In genomic region chrX:47091149-47091775, GRCh38 we compare ENCODE assay signal across 11 cellular contexts. TPM values are rescaled to one million over a fixed set of nuclear protein-coding genes. Genes with fewer than 3 reads are reported as not detected.
DNase-seq lines count a peak whose midpoint lies in the region; ATAC-seq and TF ChIP-seq lines count a peak whose summit lies in the region.
"Had no signal": no experiment of that assay in that cellular context is flagged by ENCODE, and none has a peak within 500 bp of the region (broad histone marks: within the 10 kb centered on the region; RNA-seq: fewer than 3 reads in every experiment).

No MANE protein-coding gene starts in this region.

- H3K27me3 Mint-ChIP-seq in brain, result peaks cover 3% of the 10 kb centered on the region
- H3K27me3 Mint-ChIP-seq in H9 (ENCODE audit: low read depth), result no peaks in the 10 kb centered on the region

- no peak overlapping the region for H2BK5ac ChIP-seq in IMR-90 (ENCODE audit: low read depth, low read length, poor library complexity, severe bottlenecking)
- H2BK5ac ChIP-seq in H9 (ENCODE audit: insufficient read length, low read length), result no peak overlapping the region

- no peak overlapping the region for H3K4ac ChIP-seq in IMR-90 (ENCODE audit: low read depth, low read length)
- no peak overlapping the region for H3K4ac ChIP-seq in H9 (ENCODE audit: low read depth, low read length)

- H4K5ac ChIP-seq in IMR-90 (ENCODE audit: low read depth, low read length) (no peak overlapping the region), H9 (ENCODE audit: insufficient read length, low read depth, low read length) (no peak overlapping the region)

- H4K91ac ChIP-seq in IMR-90 (ENCODE audit: insufficient read depth, low read depth, low read length), result no peak overlapping the region
- H4K91ac ChIP-seq in H9 (ENCODE audit: insufficient read length, low read depth, low read length), result no peak overlapping the region

- dilution Hi-C loops in IMR-90 (cut with HindIII; ENCODE audit: low sequenced_read_pairs, unreplicated experiment), result no loop called here

- no TSS peak for BruUV-seq in IMR-90 (replicated peaks; lab: Mats Ljungman, UMichigan)

- H3K18ac ChIP-seq in IMR-90 (ENCODE audit: low read depth, low read length) (no peak overlapping the region), H9 (ENCODE audit: insufficient read length, low read depth, low read length) (no peak overlapping the region)

- H3K9ac ChIP-seq in IMR-90 (ENCODE audit: low read depth, low read length), result no peak overlapping the region
- no peak overlapping the region for H3K9ac ChIP-seq in H9 (ENCODE audit: extremely low read depth, insufficient read length, low read length)

- in situ Hi-C loops in IMR-90 (cut with MboI; ENCODE audit: low sequenced_read_pairs), result no loop called here

- H3K4me3 Mint-ChIP-seq in brain (peak overlapping the region in 2 of 5 experiments; percentile 1 to 50), H9 (no peak overlapping the region)

- H2AK5ac ChIP-seq in IMR-90 (ENCODE audit: low read depth, low read length) (no peak overlapping the region), H9 (ENCODE audit: insufficient read length, low read length) (no peak overlapping the region)

- 0 out of 2 replicates have a peak, but pooled peaks have one; percentile 14 for ATAC-seq in IMR-90 (ENCODE audit: low read depth)
- ATAC-seq in sciatic nerve, result peak; percentile 88
- ATAC-seq in Right ventricle myocardium inferior, result no peak
- ATAC-seq: Panc1 had no signal

- H2BK20ac ChIP-seq in IMR-90 (ENCODE audit: low read depth, low read length) (no peak overlapping the region), H9 (ENCODE audit: low read depth, low read length, poor library complexity, severe bottlenecking) (no peak overlapping the region)

- POLR2A ChIA-PET in IMR-90 (lab: Charles Lee; ENCODE audit: unreplicated experiment), result no interaction called here

- H3K79me2 ChIP-seq in H9 (ENCODE audit: insufficient read depth, low read length), result no peaks in the 10 kb centered on the region

- H3K36me3 ChIP-seq in IMR-90 (ENCODE audit: control insufficient read depth, insufficient read depth, low read length), result no peaks in the 10 kb centered on the region
- H3K36me3 ChIP-seq: neutrophil had no signal

- H2BK12ac ChIP-seq in H9 (ENCODE audit: insufficient read length, low read depth, low read length), result no peak overlapping the region

- no peak overlapping the region for H3K4me3 ChIP-seq in IMR-90 (ENCODE audit: insufficient read depth, low read depth, low read length)
- no peak overlapping the region for H3K4me3 ChIP-seq in coronary artery

- no peaks in the 10 kb centered on the region for H3K36me3 Mint-ChIP-seq in brain
- no peaks in the 10 kb centered on the region for H3K36me3 Mint-ChIP-seq in H9 (ENCODE audit: insufficient read depth in 1 of 3, low read depth in 3 of 3)

- H3K4me2 ChIP-seq in IMR-90 (ENCODE audit: low read depth, low read length) (no peak overlapping the region), H9 (ENCODE audit: insufficient read depth, insufficient read length, low read length) (no peak overlapping the region)

- peak; percentile 0 for DNase-seq in SKM-1 treated with dmso at 0.1 percent for 144 hours (lab: John Stamatoyannopoulos, UW; ENCODE audit: unreplicated experiment)
- no peak for DNase-seq in SKM-1 (lab: John Stamatoyannopoulos, UW; ENCODE audit: unreplicated experiment)
- peak; percentile 18 for DNase-seq in IMR-90
- no peak for DNase-seq in sciatic nerve (ENCODE audit: low spot score)
- DNase-seq in H9, result no peak
- no peak for DNase-seq in coronary artery (ENCODE audit: low spot score)
- no peak for DNase-seq in Right ventricle myocardium inferior (ENCODE audit: missing footprints)
- DNase-seq: activated T-cell treated with anti-CD3 and anti-CD28 coated beads, Interleukin-2, amount 50 U/mL, for 48 hours had no signal

- no peak for TF ChIP-seq CTCF in IMR-90 (conservative IDR thresholded peaks at IDR 0.05; ENCODE audit: low read depth, low read length)
- TF ChIP-seq CTCF in brain (conservative IDR thresholded peaks at IDR 0.05), result no peak
- TF ChIP-seq CTCF in H9 (conservative IDR thresholded peaks at IDR 0.05), result no peak
- TF ChIP-seq CTCF in coronary artery (IDR thresholded peaks at IDR 0.05), result no peak

- no peak overlapping the region for H2AK9ac ChIP-seq in IMR-90 (replicated peaks; ENCODE audit: low read depth, low read length, poor library complexity)

- H3K27ac Mint-ChIP-seq in brain (peak overlapping the region in 4 of 5 experiments; percentile 18 to 86 (median 58)), H9 (peak overlapping the region in 1 of 3 experiments; percentile 71; a peak in 4 of 7 replicates)

- no peak for TF ChIP-seq RAD21 in IMR-90 (IDR thresholded peaks at IDR 0.05; ENCODE audit: low read length)

- H3K9me1 ChIP-seq in IMR-90 (ENCODE audit: insufficient read depth, low read length), result no peaks in the 10 kb centered on the region

- H3K9me3 ChIP-seq in IMR-90 (ENCODE audit: control insufficient read depth, insufficient read depth, low read length) (no peaks in the 10 kb centered on the region), H9 (ENCODE audit: control insufficient read depth, low read depth, low read length) (peaks cover 8% of the 10 kb centered on the region)
- H3K9me3 ChIP-seq: neutrophil had no signal

- no peak overlapping the region for H4K8ac ChIP-seq in IMR-90 (ENCODE audit: low read depth in 2 of 2, low read length in 2 of 2)
- no peak overlapping the region for H4K8ac ChIP-seq in H9 (replicated peaks; ENCODE audit: insufficient read length, low read depth, low read length)

- H3K79me1 ChIP-seq in IMR-90 (ENCODE audit: low read depth in 1 of 2, low read length in 2 of 2) (no peaks in the 10 kb centered on the region), H9 (ENCODE audit: insufficient read depth, low read depth, low read length, poor library complexity, severe bottlenecking) (no peaks in the 10 kb centered on the region)

- WGBS in IMR-90 (ENCODE audit: extremely low coverage in 2 of 2, insufficient read length in 1 of 2), 2 experiments, result 34% methylated on average over 2 of the region's 4 CpGs; no CpG with 5 or more reads in 1 of the 2 experiments
- WGBS in H9 (ENCODE audit: extremely low coverage, insufficient read length, low lambda C conversion rate), result no CpG with 5 or more reads among the region's 4 CpGs

- H3K9me3 Mint-ChIP-seq in brain, result peaks cover 0 to 4% (median 0%) of the 10 kb centered on the region in 5 experiments
- H3K9me3 Mint-ChIP-seq in H9, result peaks cover 42 to 62% of the 10 kb centered on the region in 2 experiments

- H2BK120ac ChIP-seq in IMR-90 (ENCODE audit: low read depth, low read length) (no peak overlapping the region), H9 (ENCODE audit: low read depth, low read length, poor library complexity, severe bottlenecking) (no peak overlapping the region)

- H3K23ac ChIP-seq in IMR-90 (ENCODE audit: low read depth, low read length) (no peak overlapping the region), H9 (ENCODE audit: insufficient read length, low read depth, low read length) (no peak overlapping the region)

- no peak overlapping the region for H3T11ph ChIP-seq in H9 (ENCODE audit: low read length)

- H3K4me1 Mint-ChIP-seq in brain (peaks cover 41% of the 10 kb centered on the region), H9 (peaks cover 12 to 15% of the 10 kb centered on the region in 2 experiments)

- H2BK15ac ChIP-seq in IMR-90 (ENCODE audit: low read depth, low read length) (no peak overlapping the region), H9 (ENCODE audit: low read depth, low read length) (no peak overlapping the region)

- H2AFZ ChIP-seq in IMR-90 (replicated peaks; ENCODE audit: low read length, poor library complexity) (no peak overlapping the region), H9 (ENCODE audit: low read length) (no peak overlapping the region)

- intact Hi-C loops in IMR-90 (cut with micrococcal nuclease) (loop anchor here (5.0 to 10.0 kb wide), 3 partner anchors 59 to 536 kb away; partner anchors contain the start of gene SLC9A7), sciatic nerve (cut with DNase I) (no loop called here), Right ventricle myocardium inferior (cut with DNase I) (loop anchor here (5.0 to 10.0 kb wide), 2 partner anchors 189 to 336 kb away; partner anchors contain the start of gene SLC9A7)

- H3K27ac ChIP-seq in IMR-90 (ENCODE audit: insufficient read depth, low read length), result no peak overlapping the region
- H3K27ac ChIP-seq in H9 (ENCODE audit: insufficient read length, low read depth, low read length), result no peak overlapping the region
- no peak overlapping the region for H3K27ac ChIP-seq in coronary artery
- H3K27ac ChIP-seq: neutrophil had no signal

- no peak for TF ChIP-seq POLR2A in IMR-90 (IDR thresholded peaks at IDR 0.05; ENCODE audit: low read depth, low read length)

- CTCF ChIA-PET in IMR-90 (lab: Yijun Ruan, JAX), result no interaction called here

- H3K14ac ChIP-seq in IMR-90 (replicated peaks; ENCODE audit: low read depth, low read length) (no peak overlapping the region), H9 (ENCODE audit: insufficient read depth, low read length) (no peak overlapping the region)

- no peaks in the 10 kb centered on the region for H3K4me1 ChIP-seq in IMR-90 (ENCODE audit: control insufficient read depth, insufficient read depth, low read length)
- H3K4me1 ChIP-seq in H9 (ENCODE audit: insufficient read depth, low read length), result no peaks in the 10 kb centered on the region

- no peak overlapping the region for H3K56ac ChIP-seq in IMR-90 (ENCODE audit: extremely low read depth, insufficient read depth, low read length)
- no peak overlapping the region for H3K56ac ChIP-seq in H9 (ENCODE audit: insufficient read length, low read depth, low read length)

- H4K20me1 ChIP-seq in IMR-90 (ENCODE audit: insufficient read depth, low read length), result no peaks in the 10 kb centered on the region
- H4K20me1 ChIP-seq in H9 (ENCODE audit: control insufficient read depth, insufficient read depth, insufficient read length), result no peaks in the 10 kb centered on the region

- H3K23me2 ChIP-seq in H9 (ENCODE audit: insufficient read length, low read depth, low read length, poor library complexity, severe bottlenecking), result no peaks in the 10 kb centered on the region

- peaks cover 8% of the 10 kb centered on the region for H3K27me3 ChIP-seq in IMR-90 (ENCODE audit: control insufficient read depth, insufficient read depth, low read length)
- no peaks in the 10 kb centered on the region for H3K27me3 ChIP-seq in H9 (ENCODE audit: insufficient read depth, low read length)
- H3K27me3 ChIP-seq: neutrophil had no signal

RNA-seq across cellular contexts. Expression of gene RGN, which starts 13.0 kb away (rescaled TPM):
- total RNA-seq in IMR-90 (2012; rRNA removed) (under 0.01 and 0.18 TPM in 2 replicates), sciatic nerve (6.0 TPM), H9 (2021) (0.20 TPM in 1 of 2 replicates, not detected in the other), Right ventricle myocardium inferior (14.1 TPM)
- polyA plus RNA-seq in IMR-90 (2012; rRNA removed) (0.26 and 0.44 TPM in 2 replicates), brain (ENCODE audit: insufficient read depth, low read depth, low replicate concordance) (6.5 TPM)
- polyA plus RNA-seq in IMR-90 (2012; cell fraction: cytosol; rRNA removed), result 0.12 and 0.16 TPM in 2 replicates
- 0.75 and 2.0 TPM in 2 replicates for polyA plus RNA-seq in IMR-90 (2012; cell fraction: nucleus; rRNA removed; ENCODE audit: low replicate concordance)

RNA-seq across cellular contexts. Expression of gene NDUFB11, which starts 53.2 kb away (rescaled TPM):
- 17.0 and 24.4 TPM in 2 replicates for total RNA-seq in IMR-90 (2012; rRNA removed)
- polyA plus RNA-seq in IMR-90 (2012; rRNA removed), result 58.3 and 67.7 TPM in 2 replicates
- 115 and 212 TPM in 2 replicates for polyA plus RNA-seq in IMR-90 (2012; cell fraction: cytosol; rRNA removed)
- polyA plus RNA-seq in IMR-90 (2012; cell fraction: nucleus; rRNA removed; ENCODE audit: low replicate concordance), result 20.4 and 29.9 TPM in 2 replicates
- polyA plus RNA-seq in brain (ENCODE audit: insufficient read depth, low read depth, low replicate concordance), result 257 TPM
- total RNA-seq in sciatic nerve, result 29.5 TPM
- total RNA-seq in H9 (2021), result 98.5 and 100 TPM in 2 replicates
- 212 TPM for total RNA-seq in Right ventricle myocardium inferior

RNA-seq across cellular contexts. Expression of gene RBM10, which starts 53.8 kb away (rescaled TPM):
- total RNA-seq in IMR-90 (2012; rRNA removed) (36.0 and 37.8 TPM in 2 replicates), sciatic nerve (27.4 TPM), H9 (2021) (55.8 and 57.3 TPM in 2 replicates), Right ventricle myocardium inferior (28.5 TPM)
- polyA plus RNA-seq in IMR-90 (2012; rRNA removed) (33.4 and 38.3 TPM in 2 replicates), brain (ENCODE audit: insufficient read depth, low read depth, low replicate concordance) (61.6 TPM)
- 26.7 and 40.1 TPM in 2 replicates for polyA plus RNA-seq in IMR-90 (2012; cell fraction: cytosol; rRNA removed)
- polyA plus RNA-seq in IMR-90 (2012; cell fraction: nucleus; rRNA removed; ENCODE audit: low replicate concordance), result 61.7 and 97.3 TPM in 2 replicates

Comparison
In these comparisons a context has a peak if more than half of its experiments do, and no peak if none do; other contexts are left out.
1. DNase-seq: peak in SKM-1 treated with dmso at 0.1 percent for 144 hours (single experiment) and IMR-90 (single experiment); none in SKM-1 (single experiment), sciatic nerve (single experiment), H9 (single experiment), coronary artery (single experiment) and Right ventricle myocardium inferior (single experiment).